9 cellular contexts compared by ENCODE assay signal in the genomic region with DNA sequence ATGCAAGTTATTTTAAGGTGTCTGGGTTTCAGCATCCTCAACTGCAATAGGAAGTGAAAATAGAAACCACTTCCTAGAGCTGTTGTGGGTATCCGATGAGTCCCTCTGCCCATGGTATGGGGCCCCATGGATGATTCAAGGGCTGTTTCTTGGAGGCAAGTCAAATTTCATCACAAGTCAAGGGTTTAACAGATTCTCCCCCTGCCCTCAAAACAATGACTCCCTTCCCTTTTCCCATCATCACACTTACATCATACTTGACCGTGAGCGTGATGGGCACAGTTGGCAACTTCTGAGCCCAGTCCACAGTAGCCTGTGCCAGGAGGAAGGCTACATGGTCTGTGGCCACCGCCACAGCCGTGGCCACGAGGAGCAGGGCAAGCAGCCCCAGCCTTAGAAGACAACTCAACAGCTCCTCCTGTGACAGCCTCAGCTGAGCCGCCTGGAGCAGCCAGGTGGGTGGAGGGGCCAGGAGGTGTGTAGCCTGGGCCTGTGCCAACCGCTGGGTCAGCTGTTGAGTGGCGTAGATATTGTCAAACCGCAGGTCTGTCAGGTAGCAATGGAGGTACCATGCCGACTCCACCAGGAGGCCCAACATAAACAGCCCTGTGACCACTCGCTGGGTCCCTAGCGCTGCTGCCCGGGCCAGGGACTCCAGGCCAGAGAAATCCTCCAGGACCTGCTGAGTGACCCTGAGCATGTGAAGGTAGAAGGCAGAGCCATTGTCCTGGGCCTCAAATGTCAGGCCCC. TPM values are rescaled to one million over a fixed set of nuclear protein-coding genes. Genes with fewer than 3 reads are reported as not detected.
DNase-seq lines count a peak whose midpoint lies in the region; ATAC-seq and TF ChIP-seq lines count a peak whose summit lies in the region.
"Had no signal": no experiment of that assay in that cellular context is flagged by ENCODE, and none has a peak within 500 bp of the region (broad histone marks: within the 10 kb centered on the region; RNA-seq: fewer than 3 reads in every experiment).

No MANE protein-coding gene starts in this region.

- no peaks in the 10 kb centered on the region for H3K9me3 Mint-ChIP-seq in osteocyte (ENCODE audit: unreplicated experiment)

- no peak overlapping the region for H2BK15ac ChIP-seq in neuronal stem cell (ENCODE audit: low read length)

- H3K9ac ChIP-seq in neuronal stem cell (ENCODE audit: low read depth, low read length, poor library complexity): no peak overlapping the region

- no peak overlapping the region for H3K4ac ChIP-seq in neuronal stem cell (ENCODE audit: low read length)

- intact Hi-C loops in left ventricle myocardium inferior (cut with micrococcal nuclease): no loop called here

- peak overlapping the region; percentile 12 for H3K14ac ChIP-seq in neuronal stem cell (ENCODE audit: low read length)

- no peak overlapping the region for H3K23ac ChIP-seq in neuronal stem cell (ENCODE audit: low read depth, low read length, poor library complexity)

- H4K8ac ChIP-seq in neuronal stem cell (ENCODE audit: low read depth, low read length): no peak overlapping the region

- peak overlapping the region; percentile 6 for H4K91ac ChIP-seq in neuronal stem cell (ENCODE audit: low read depth, low read length, poor library complexity)

- H3K27ac ChIP-seq in neuronal stem cell (replicated peaks; ENCODE audit: low read length) (no peak overlapping the region), left ventricle myocardium inferior (replicated peaks) (no peak overlapping the region)

- H3K9me3 ChIP-seq in neuronal stem cell (replicated peaks in 1 of 2; ENCODE audit: control insufficient read depth in 2 of 2, insufficient read depth in 1 of 2, low read depth in 1 of 2, low read length in 2 of 2) (no peaks in the 10 kb centered on the region), left ventricle myocardium inferior (replicated peaks) (no peaks in the 10 kb centered on the region)

- no peak overlapping the region for H3K4me3 ChIP-seq in neuronal stem cell (ENCODE audit: low read length in 2 of 2)
- H3K4me3 ChIP-seq in left ventricle myocardium inferior: no peak overlapping the region

- H3K36me3 ChIP-seq in neuronal stem cell (replicated peaks in 1 of 2; ENCODE audit: control insufficient read depth in 2 of 2, insufficient read depth in 2 of 2, low read length in 2 of 2): no peaks in the 10 kb centered on the region
- H3K36me3 ChIP-seq in left ventricle myocardium inferior: no peaks in the 10 kb centered on the region

- H2BK120ac ChIP-seq in neuronal stem cell (ENCODE audit: low read depth, low read length): no peak overlapping the region

- H3K4me3 Mint-ChIP-seq in osteocyte (ENCODE audit: unreplicated experiment): no peak overlapping the region

- H3K4me1 ChIP-seq in neuronal stem cell (ENCODE audit: control insufficient read depth in 2 of 2, insufficient read depth in 1 of 2, low read depth in 1 of 2, low read length in 2 of 2): no peaks in the 10 kb centered on the region
- no peaks in the 10 kb centered on the region for H3K4me1 ChIP-seq in left ventricle myocardium inferior

- H3K27ac Mint-ChIP-seq in osteocyte (ENCODE audit: unreplicated experiment): no peak overlapping the region

- H2AK5ac ChIP-seq in neuronal stem cell (ENCODE audit: low read depth, low read length): peak overlapping the region; percentile 30

- TF ChIP-seq CTCF in GM10266 (IDR thresholded peaks at IDR 0.05; ENCODE audit: control insufficient read depth, insufficient read depth, low read depth, missing control alignments) (no peak), osteocyte (IDR thresholded peaks at IDR 0.05) (no peak), left ventricle myocardium inferior (IDR thresholded peaks at IDR 0.05; ENCODE audit: borderline replicate concordance) (no peak)

- WGBS in neuronal stem cell (ENCODE audit: extremely low coverage in 2 of 2, insufficient read length in 2 of 2, insufficient replicate concordance in 1 of 2), 2 donors: no CpG with 5 or more reads among the region's 14 CpGs

- no peaks in the 10 kb centered on the region for H3K36me3 Mint-ChIP-seq in osteocyte (ENCODE audit: unreplicated experiment)

- H3K4me2 ChIP-seq in neuronal stem cell (ENCODE audit: insufficient read depth, low read length, poor library complexity, severe bottlenecking): no peak overlapping the region

- in situ Hi-C loops in KBM-7 (cut with MboI; ENCODE audit: low pct_unique_long_range_greater_than_20kb, low sequenced_read_pairs): no loop called here

- H3K27me3 Mint-ChIP-seq in osteocyte (ENCODE audit: unreplicated experiment): no peaks in the 10 kb centered on the region

- H3K27me3 ChIP-seq in neuronal stem cell (ENCODE audit: control insufficient read depth in 3 of 3, insufficient read depth in 3 of 3, low read depth in 1 of 3, low read length in 3 of 3) (no peaks in the 10 kb centered on the region), left ventricle myocardium inferior (ENCODE audit: low read depth) (peaks cover 78% of the 10 kb centered on the region)

- no peak for ATAC-seq in HG02885 (IDR thresholded peaks at IDR 0.05; ENCODE audit: poor library complexity, unreplicated experiment)

- no peaks in the 10 kb centered on the region for H3K4me1 Mint-ChIP-seq in osteocyte (ENCODE audit: unreplicated experiment)

- no peak overlapping the region for H2AFZ ChIP-seq in neuronal stem cell (ENCODE audit: low read length)

- peak overlapping the region; percentile 5 for H3K18ac ChIP-seq in neuronal stem cell (ENCODE audit: low read length)

- DNase-seq in GM10266 (ENCODE audit: extremely low spot score) (peak; percentile 58), KBM-7 (peak; percentile 81), neuronal stem cell (ENCODE audit: low spot score) (no peak), osteocyte (ENCODE audit: extremely low spot score, unreplicated experiment) (no peak), left ventricle myocardium inferior (no peak), NCI-H510A treated with DMSO at 0.1 percent for 48 hours (lab: John Stamatoyannopoulos, UW) (no peak)
- peak; percentile 12 for DNase-seq in activated CD8-positive, alpha-beta memory T cell treated with anti-CD3 and anti-CD28 coated beads, Interleukin-2, amount 50 U/mL, for 24 hours (ENCODE audit: extremely low read depth)

- no peaks in the 10 kb centered on the region for H3K79me1 ChIP-seq in neuronal stem cell (ENCODE audit: low read depth, low read length)

- H2BK12ac ChIP-seq in neuronal stem cell (ENCODE audit: low read length): peak overlapping the region; percentile 24

- no peak overlapping the region for H2BK5ac ChIP-seq in neuronal stem cell (ENCODE audit: low read length)

RNA-seq across cellular contexts. Expression of gene OCSTAMP, which starts 5.2 kb away (rescaled TPM):
- 0.08 TPM for polyA plus RNA-seq in neuronal stem cell (2013, experiment 1 of 2)
- polyA plus RNA-seq in neuronal stem cell (2013, experiment 2 of 2): 0.04 TPM
- total RNA-seq in osteocyte (not detected in 2 replicates), left ventricle myocardium inferior (not detected)
- total RNA-seq: NCI-H460 had no signal

RNA-seq across cellular contexts. Expression of gene ZNF334, which starts 31.9 kb away (rescaled TPM):
- 14.2 TPM for polyA plus RNA-seq in neuronal stem cell (2013, experiment 1 of 2)
- polyA plus RNA-seq in neuronal stem cell (2013, experiment 2 of 2): 14.9 TPM
- total RNA-seq in osteocyte (3.7 and 4.7 TPM in 2 replicates), left ventricle myocardium inferior (0.71 TPM)

Comparison
In these comparisons a context has a peak if more than half of its experiments do, and no peak if none do; other contexts are left out.
1. DNase-seq: peak in GM10266 (single experiment), KBM-7 (single experiment) and activated CD8-positive, alpha-beta memory T cell treated with anti-CD3 and anti-CD28 coated beads, Interleukin-2, amount 50 U/mL, for 24 hours (single experiment); none in neuronal stem cell (single experiment), osteocyte (single experiment), left ventricle myocardium inferior (single experiment) and NCI-H510A treated with DMSO at 0.1 percent for 48 hours (single experiment).